Comparison of ENCODE assay signal across 20 cellular contexts in genomic region chr18:22517356-22517755, GRCh38.
"Had no signal": no experiment of that assay in that cellular context is flagged by ENCODE, and none has a peak within 500 bp of the region (broad histone marks: within the 10 kb centered on the region; RNA-seq: fewer than 3 reads in every experiment).

No MANE protein-coding gene starts in this region.

- H3K27me3 ChIP-seq: colonic mucosa, esophagus squamous epithelium, tibial artery, uterus had no signal

- ATAC-seq: activated CD8-positive, alpha-beta T cell treated with anti-CD3 and anti-CD28 coated beads, Interleukin-2, amount 10 ng/mL, durations not matched to agents 7 days and 5 days; activated T-cell treated with anti-CD3 and anti-CD28 coated beads, Interleukin-2, amount 50 U/mL, for 72 hours; mucosa of descending colon; naive thymus-derived CD4-positive, alpha-beta T cell; T-helper 17 cell had no signal

- H3K9me3 Mint-ChIP-seq: activated T-cell treated with anti-CD3 and anti-CD28 coated beads, Interleukin-2, amount 50 U/mL, for 72 hours had no signal

- H3K27me3 Mint-ChIP-seq: T-helper 17 cell had no signal

- H3K9me3 ChIP-seq: colonic mucosa, esophagus squamous epithelium, mucosa of descending colon, tibial artery, uterus had no signal

- DNase-seq: activated CD4-positive, alpha-beta T cell treated with anti-CD3 and anti-CD28 coated beads for 4 hours; activated CD8-positive, alpha-beta memory T cell treated with anti-CD3 and anti-CD28 coated beads, Interleukin-2, amount 50 U/mL, for 4 hours; activated CD8-positive, alpha-beta T cell treated with anti-CD3 and anti-CD28 coated beads, Interleukin-2, amount 10 ng/mL, durations not matched to agents 7 days and 5 days; activated gamma-delta T cell treated with Interleukin-2 at 50 U/mL for 16 hours; activated T-cell treated with anti-CD3 and anti-CD28 coated beads, Interleukin-2, amount 50 U/mL, for 72 hours; anterior cingulate cortex; colonic mucosa; effector CD4-positive, alpha-beta T cell; esophagus squamous epithelium; foreskin melanocyte; head of caudate nucleus; mucosa of descending colon; naive thymus-derived CD4-positive, alpha-beta T cell; stimulated activated CD4-positive, alpha-beta T cell treated with anti-CD3 and anti-CD28 coated beads, Interleukin-4, amount 100 ng/mL, for 24 hours; stimulated activated naive CD4-positive, alpha-beta T cell; T-helper 17 cell; tibial artery; uterus had no signal

- H3K36me3 ChIP-seq: colonic mucosa, esophagus squamous epithelium, tibial artery, uterus had no signal

- H3K4me3 ChIP-seq: colonic mucosa, esophagus squamous epithelium, mucosa of descending colon, skin epidermis, tibial artery, uterus had no signal

- H3K27ac ChIP-seq: colonic mucosa, esophagus squamous epithelium, skin epidermis, tibial artery, uterus had no signal

- H3K4me3 Mint-ChIP-seq: activated CD8-positive, alpha-beta T cell treated with anti-CD3 and anti-CD28 coated beads, Interleukin-2, amount 10 ng/mL, durations not matched to agents 7 days and 5 days; activated naive CD8-positive, alpha-beta T cell; activated T-cell treated with anti-CD3 and anti-CD28 coated beads, Interleukin-2, amount 50 U/mL, for 72 hours; naive thymus-derived CD4-positive, alpha-beta T cell; T-helper 17 cell had no signal

- H3K4me1 Mint-ChIP-seq: T-helper 17 cell had no signal

- H3K27ac Mint-ChIP-seq: activated CD8-positive, alpha-beta T cell treated with anti-CD3 and anti-CD28 coated beads, Interleukin-2, amount 10 ng/mL, durations not matched to agents 7 days and 5 days; activated naive CD8-positive, alpha-beta T cell; activated T-cell treated with anti-CD3 and anti-CD28 coated beads, Interleukin-2, amount 50 U/mL, for 72 hours; naive thymus-derived CD4-positive, alpha-beta T cell; T-helper 17 cell had no signal

- H3K36me3 Mint-ChIP-seq: activated naive CD8-positive, alpha-beta T cell; naive thymus-derived CD4-positive, alpha-beta T cell had no signal

- H3K4me1 ChIP-seq: colonic mucosa, esophagus squamous epithelium, tibial artery, uterus had no signal
